Comparison of ENCODE assay signal across 8 cellular contexts in genomic region chr21:44927587-44928461, GRCh38. TPM values are rescaled to one million over a fixed set of nuclear protein-coding genes. Genes with fewer than 3 reads are reported as not detected.
A peak's percentile ranks its signal among the peaks of the same experiment; 100 is the strongest.
DNase-seq lines count a peak whose midpoint lies in the region; ATAC-seq and TF ChIP-seq lines count a peak whose summit lies in the region.

No MANE protein-coding gene starts in this region.

- TF ChIP-seq CTCF in fibroblast of mammary gland (conservative IDR thresholded peaks at IDR 0.05; ENCODE audit: control insufficient read depth, insufficient read depth, low read depth, low read length) = peak; percentile 4

- ATAC-seq in GM18907 (IDR thresholded peaks at IDR 0.05; ENCODE audit: unreplicated experiment) (peak; percentile 32), HG03378 (IDR thresholded peaks at IDR 0.05; ENCODE audit: unreplicated experiment) (no peak), GM18909 (IDR thresholded peaks at IDR 0.05; ENCODE audit: poor library complexity, unreplicated experiment) (no peak)

- DNase-seq in NOMO-1 treated with dmso at 0.1 percent for 144 hours (lab: John Stamatoyannopoulos, UW; ENCODE audit: unreplicated experiment) = peak; percentile 82
- DNase-seq in activated T-cell treated with anti-CD3 and anti-CD28 coated beads for 1 hour (ENCODE audit: low read depth) = peak; percentile 86
- peak; percentile 69 for DNase-seq in fibroblast of mammary gland (ENCODE audit: low read depth)
- DNase-seq in renal cortical epithelial cell (ENCODE audit: low read depth) = peak; percentile 86
- no peak for DNase-seq in NCI-H1694 treated with DMSO at 0.1 percent for 48 hours (lab: John Stamatoyannopoulos, UW)

- H3K4me3 ChIP-seq in fibroblast of mammary gland (ENCODE audit: control insufficient read depth, low read depth, low read length) = no peak overlapping the region

RNA-seq across cellular contexts. Expression of gene ITGB2, which starts 7.1 kb away (rescaled TPM):
- 6.1 and 8.8 TPM in 2 replicates for total RNA-seq in renal cortical epithelial cell

RNA-seq across cellular contexts. Expression of gene SLX9, which starts 12.0 kb away (rescaled TPM):
- 23.0 and 24.1 TPM in 2 replicates for total RNA-seq in renal cortical epithelial cell

RNA-seq across cellular contexts. Expression of gene PTTG1IP, which starts 54.3 kb away (rescaled TPM):
- total RNA-seq in renal cortical epithelial cell = 617 and 707 TPM in 2 replicates
